22 cellular contexts compared by ENCODE assay signal in genomic region chr13:114106526-114106925, GRCh38. TPM values are rescaled to one million over a fixed set of nuclear protein-coding genes. Genes with fewer than 3 reads are reported as not detected.
DNase-seq lines count a peak whose midpoint lies in the region; ATAC-seq and TF ChIP-seq lines count a peak whose summit lies in the region.
"Had no signal": no experiment of that assay in that cellular context is flagged by ENCODE, and none has a peak within 500 bp of the region (broad histone marks: within the 10 kb centered on the region; RNA-seq: fewer than 3 reads in every experiment).

No MANE protein-coding gene starts in this region.

- H3K9me2 ChIP-seq in Karpas-422 (replicated peaks; ENCODE audit: insufficient read depth, low read length), result no peaks in the 10 kb centered on the region

- no peak overlapping the region for H2AFZ ChIP-seq in Karpas-422 (ENCODE audit: low read length)
- H2AFZ ChIP-seq: hepatocyte had no signal

- TF ChIP-seq CTCF in cardiac muscle cell (IDR thresholded peaks at IDR 0.05; ENCODE audit: low read depth, low read length), result no peak

- H3K27me3 Mint-ChIP-seq in immature natural killer cell (ENCODE audit: low read depth in 3 of 3), result peaks cover 57 to 77% (median 76%) of the 10 kb centered on the region in 3 donors

- no peaks in the 10 kb centered on the region for H3K36me3 ChIP-seq in cardiac muscle cell
- H3K36me3 ChIP-seq in SJCRH30, result no peaks in the 10 kb centered on the region
- no peaks in the 10 kb centered on the region for H3K36me3 ChIP-seq in Karpas-422 (ENCODE audit: insufficient read depth, low read length)
- H3K36me3 ChIP-seq: left ventricle myocardium inferior, thyroid gland had no signal

- H3K9me3 ChIP-seq in cardiac muscle cell (ENCODE audit: low read depth), result no peaks in the 10 kb centered on the region
- no peaks in the 10 kb centered on the region for H3K9me3 ChIP-seq in SJCRH30 (replicated peaks)
- no peaks in the 10 kb centered on the region; the same call in 1 of the 2 replicates for H3K9me3 ChIP-seq in Karpas-422 (ENCODE audit: low read length)
- H3K9me3 ChIP-seq: left ventricle myocardium inferior, thyroid gland had no signal

- H3K4me1 ChIP-seq in cardiac muscle cell (ENCODE audit: low read depth) (peaks cover 18% of the 10 kb centered on the region), SJCRH30 (peaks cover 37% of the 10 kb centered on the region), Karpas-422 (ENCODE audit: low read length) (no peaks in the 10 kb centered on the region)

- no peaks in the 10 kb centered on the region for H4K20me1 ChIP-seq in Karpas-422 (ENCODE audit: insufficient read depth, low read depth, low read length)

- peaks cover 0 to 5% (median 0%) of the 10 kb centered on the region in 6 donors for H3K9me3 Mint-ChIP-seq in immature natural killer cell
- H3K9me3 Mint-ChIP-seq in stimulated activated effector memory CD8-positive, alpha-beta T cell treated with anti-CD3 and anti-CD28 coated beads, Interleukin-12 subunit alpha, Interleukin-12 subunit beta, amount 100 ng/mL, for 72 hours, result no peaks in the 10 kb centered on the region

- H3K27ac Mint-ChIP-seq in immature natural killer cell, result peak overlapping the region; percentile 98 to 100 (median 98)
- H3K27ac Mint-ChIP-seq in stimulated activated effector memory CD8-positive, alpha-beta T cell treated with anti-CD3 and anti-CD28 coated beads, Interleukin-12 subunit alpha, Interleukin-12 subunit beta, amount 100 ng/mL, for 72 hours, result peak overlapping the region; percentile 93

- peaks cover 80 to 81% of the 10 kb centered on the region in 2 donors for H3K4me1 Mint-ChIP-seq in immature natural killer cell
- H3K4me1 Mint-ChIP-seq in stimulated activated effector memory CD8-positive, alpha-beta T cell treated with anti-CD3 and anti-CD28 coated beads, Interleukin-12 subunit alpha, Interleukin-12 subunit beta, amount 100 ng/mL, for 72 hours, result peaks cover 71% of the 10 kb centered on the region

- H3K27me3 ChIP-seq in cardiac muscle cell (no peaks in the 10 kb centered on the region), SJCRH30 (no peaks in the 10 kb centered on the region), Karpas-422 (ENCODE audit: low read length) (no peaks in the 10 kb centered on the region)
- H3K27me3 ChIP-seq: hepatocyte, thyroid gland had no signal

- H3K9ac ChIP-seq in Karpas-422 (ENCODE audit: low read length), result no peak overlapping the region

- no peak overlapping the region for H3K4me2 ChIP-seq in Karpas-422 (ENCODE audit: low read depth, low read length, poor library complexity, severe bottlenecking)
- H3K4me2 ChIP-seq: hepatocyte had no signal

- H3K4me3 ChIP-seq in cardiac muscle cell, result no peak overlapping the region
- no peak overlapping the region for H3K4me3 ChIP-seq in SJCRH30
- no peak overlapping the region for H3K4me3 ChIP-seq in Karpas-422 (ENCODE audit: low read length)
- H3K4me3 ChIP-seq: hepatocyte, left ventricle myocardium inferior, skin epidermis, thyroid gland had no signal

- intact Hi-C loops in Right ventricle myocardium inferior (cut with DNase I), result no loop called here

- peak overlapping the region; percentile 44 to 78 (median 73) for H3K4me3 Mint-ChIP-seq in immature natural killer cell
- no peak overlapping the region for H3K4me3 Mint-ChIP-seq in stimulated activated effector memory CD8-positive, alpha-beta T cell treated with anti-CD3 and anti-CD28 coated beads, Interleukin-12 subunit alpha, Interleukin-12 subunit beta, amount 100 ng/mL, for 72 hours

- no peak for DNase-seq in cardiac muscle cell (ENCODE audit: low read depth in 1 of 2, low spot score in 1 of 2)
- DNase-seq in Right ventricle myocardium inferior (ENCODE audit: missing footprints), result no peak
- no peak for DNase-seq in SJCRH30
- DNase-seq in immature natural killer cell, result no peak
- no peak for DNase-seq in stimulated activated effector memory CD8-positive, alpha-beta T cell treated with anti-CD3 and anti-CD28 coated beads, Interleukin-12 subunit alpha, Interleukin-12 subunit beta, amount 100 ng/mL, for 72 hours (ENCODE audit: low spot score in 2 of 2)
- DNase-seq in Ammon's horn (ENCODE audit: low spot score), result no peak
- no peak for DNase-seq in Karpas-422
- DNase-seq: activated naive CD4-positive, alpha-beta T cell treated with Interleukin-2 at 50 U/mL for 16 hours; Calu3; cerebellar nuclear complex; foreskin melanocyte; KG1; left ventricle myocardium inferior; NCI-H187 treated with DMSO at 0.1 percent for 48 hours; NCI-H226; NCI-H774; stimulated activated CD4-positive, alpha-beta T cell treated with anti-CD3 and anti-CD28 coated beads, Interleukin-4, amount 100 ng/mL, for 1 hour; stimulated activated naive CD4-positive, alpha-beta T cell treated with Interleukin-2 at 50 U/mL for 16 hours; thyroid gland had no signal

- peaks cover 0 to 16% (median 8%) of the 10 kb centered on the region in 3 donors for H3K36me3 Mint-ChIP-seq in immature natural killer cell
- H3K36me3 Mint-ChIP-seq in stimulated activated effector memory CD8-positive, alpha-beta T cell treated with anti-CD3 and anti-CD28 coated beads, Interleukin-12 subunit alpha, Interleukin-12 subunit beta, amount 100 ng/mL, for 72 hours, result peaks cover 39% of the 10 kb centered on the region

- peak overlapping the region; percentile 75 for H3K27ac ChIP-seq in cardiac muscle cell
- H3K27ac ChIP-seq in SJCRH30, result peak overlapping the region; percentile 96
- H3K27ac ChIP-seq in Karpas-422 (ENCODE audit: low read length), result no peak overlapping the region
- H3K27ac ChIP-seq: left ventricle myocardium inferior, thyroid gland had no signal

- no peak for ATAC-seq in Right ventricle myocardium inferior
- no peak for ATAC-seq in stimulated activated effector memory CD8-positive, alpha-beta T cell treated with anti-CD3 and anti-CD28 coated beads, Interleukin-12 subunit alpha, Interleukin-12 subunit beta, amount 100 ng/mL, for 72 hours
- ATAC-seq: activated CD4-positive, CD25-positive, alpha-beta regulatory T cell treated with anti-CD3 and anti-CD28 coated beads, Interleukin-2, amount 50 U/mL, for 24 hours had no signal

- H3K79me2 ChIP-seq in Karpas-422 (ENCODE audit: low read length), result no peaks in the 10 kb centered on the region

RNA-seq across cellular contexts. Expression of gene RASA3, which starts 25.9 kb away (rescaled TPM):
- total RNA-seq in cardiac muscle cell (18.1 and 26.0 TPM in 2 replicates), Right ventricle myocardium inferior (12.7 TPM)
- polyA plus RNA-seq in cardiac muscle cell (14.0 and 21.4 TPM in 2 replicates), immature natural killer cell (100 to 1,000 TPM in 1 of 3 donors, 10 to 100 TPM in 2; 37.4 to 153 (median 64.8) TPM)
- total RNA-seq in SJCRH30 (2014; rRNA removed; shearing (Covaris generic)), result 18.6 and 20.5 TPM in 2 replicates
- 0.56 and 2.4 TPM in 2 replicates for total RNA-seq in Karpas-422 (2014; rRNA removed; shearing (Covaris generic); ENCODE audit: low replicate concordance)
